8 cellular contexts compared by ENCODE assay signal in the genomic region with DNA sequence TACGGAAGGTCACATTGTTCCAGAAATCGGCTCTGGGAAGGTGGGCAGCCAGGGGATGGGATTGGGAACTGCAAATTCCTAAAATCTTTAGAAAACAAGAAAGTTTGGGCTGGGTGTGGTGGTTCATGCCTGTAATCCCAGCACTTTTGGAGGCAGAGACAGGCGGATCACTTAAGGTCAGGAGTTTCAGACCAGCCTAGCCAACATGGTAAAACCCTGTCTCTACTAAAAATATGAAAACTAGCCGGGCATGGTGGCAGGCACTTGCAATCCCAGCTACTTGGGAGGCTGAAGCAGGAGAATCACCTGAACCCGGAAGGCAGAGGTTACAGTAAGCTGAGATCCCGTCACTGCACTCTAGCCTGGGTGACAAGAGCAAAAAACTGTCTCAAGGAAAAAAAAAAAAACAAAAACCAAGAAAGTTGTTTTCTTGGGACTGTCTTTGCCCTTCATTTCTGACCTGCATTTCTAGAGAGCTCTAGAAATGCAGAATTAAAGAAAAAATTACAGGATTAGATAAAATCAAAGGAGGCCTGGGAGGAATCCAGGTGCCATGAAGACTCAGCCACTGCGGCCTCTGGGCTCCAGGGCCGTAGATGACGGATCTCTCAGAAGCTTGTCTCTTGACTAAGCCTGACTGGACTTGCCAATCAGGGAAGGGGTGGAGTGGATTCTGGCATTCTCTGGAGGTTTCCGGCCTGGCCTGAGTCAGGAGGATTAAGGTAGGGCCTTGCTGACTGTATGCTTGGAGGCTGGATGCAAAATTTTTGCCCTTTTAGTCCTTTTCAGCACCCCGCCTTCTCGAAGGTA.
DNase-seq lines count a peak whose midpoint lies in the region; ATAC-seq lines count a peak whose summit lies in the region.

No MANE protein-coding gene starts in this region.

- no peak overlapping the region for H3K4me3 ChIP-seq in mucosa of stomach (ENCODE audit: low read length)

- H3K36me3 ChIP-seq in mucosa of stomach (ENCODE audit: control insufficient read depth, insufficient read depth, low read length) = no peaks in the 10 kb centered on the region

- peaks cover 6% of the 10 kb centered on the region for H3K36me3 Mint-ChIP-seq in dendritic cell treated with granulocyte-macrophage colony-stimulating factor and Interleukin-4, amounts not matched to agents 40 ng/mL and 50 ng/mL, for 4 days (ENCODE audit: low read depth)

- peak overlapping the region; percentile 30 for H3K9ac ChIP-seq in mucosa of stomach (ENCODE audit: low read length)

- no peaks in the 10 kb centered on the region for H3K9me3 Mint-ChIP-seq in dendritic cell treated with granulocyte-macrophage colony-stimulating factor and Interleukin-4, amounts not matched to agents 40 ng/mL and 50 ng/mL, for 4 days

- no peaks in the 10 kb centered on the region for H3K27me3 ChIP-seq in mucosa of stomach (ENCODE audit: control insufficient read depth, insufficient read depth, low read length)

- H3K9me3 ChIP-seq in mucosa of stomach (ENCODE audit: control insufficient read depth, low read length) = no peaks in the 10 kb centered on the region

- ATAC-seq in HG03521 (IDR thresholded peaks at IDR 0.05; ENCODE audit: unreplicated experiment) (no peak), GM21576 (IDR thresholded peaks at IDR 0.05; ENCODE audit: unreplicated experiment) (no peak)

- H3K4me1 ChIP-seq in mucosa of stomach (ENCODE audit: control insufficient read depth, insufficient read depth, low read length) = peaks cover 75% of the 10 kb centered on the region

- no peaks in the 10 kb centered on the region for H3K27me3 Mint-ChIP-seq in dendritic cell treated with granulocyte-macrophage colony-stimulating factor and Interleukin-4, amounts not matched to agents 40 ng/mL and 50 ng/mL, for 4 days

- H3K27ac Mint-ChIP-seq in dendritic cell treated with granulocyte-macrophage colony-stimulating factor and Interleukin-4, amounts not matched to agents 40 ng/mL and 50 ng/mL, for 4 days = peak overlapping the region; percentile 96

- H3K4me1 Mint-ChIP-seq in dendritic cell treated with granulocyte-macrophage colony-stimulating factor and Interleukin-4, amounts not matched to agents 40 ng/mL and 50 ng/mL, for 4 days (ENCODE audit: low read depth) = peaks cover 79% of the 10 kb centered on the region

- peak overlapping the region; percentile 64 for H3K4me3 Mint-ChIP-seq in dendritic cell treated with granulocyte-macrophage colony-stimulating factor and Interleukin-4, amounts not matched to agents 40 ng/mL and 50 ng/mL, for 4 days

- DNase-seq in GM04503 (ENCODE audit: low read depth) (peak; percentile 97), NCI-H69 (lab: John Stamatoyannopoulos, UW) (peak; percentile 53), NCI-H1436 (lab: John Stamatoyannopoulos, UW) (no peak), GF-D8 (lab: John Stamatoyannopoulos, UW) (no peak)

- intact Hi-C loops in dendritic cell treated with granulocyte-macrophage colony-stimulating factor and Interleukin-4, amounts not matched to agents 40 ng/mL and 50 ng/mL, for 4 days (cut with micrococcal nuclease) = no loop called here

Comparison
In these comparisons a context has a peak if more than half of its experiments do, and no peak if none do; other contexts are left out.
1. DNase-seq: peak in GM04503 (single experiment) and NCI-H69 (single experiment); none in NCI-H1436 (single experiment) and GF-D8 (single experiment).